In genomic region chr2:100453853-100454252, GRCh38 we compare ENCODE assay signal across 24 cellular contexts. TPM values are rescaled to one million over a fixed set of nuclear protein-coding genes. Genes with fewer than 3 reads are reported as not detected.
"Had no signal": no experiment of that assay in that cellular context is flagged by ENCODE, and none has a peak within 500 bp of the region (broad histone marks: within the 10 kb centered on the region; RNA-seq: fewer than 3 reads in every experiment).

No MANE protein-coding gene starts in this region.

- H3K4me3 ChIP-seq: heart left ventricle, lower lobe of right lung, prostate gland, skin epidermis, uterus had no signal

- H3K4me1 ChIP-seq: heart left ventricle, lower lobe of right lung, prostate gland, tibial nerve, uterus had no signal

- H3K27me3 ChIP-seq: heart left ventricle, tibial nerve, uterus had no signal

- H3K36me3 Mint-ChIP-seq: activated naive CD4-positive, alpha-beta T cell treated with anti-CD3 and anti-CD28 coated beads, Interleukin-2, amount 10 ng/mL, durations not matched to agents 7 days and 5 days had no signal

- DNase-seq: activated CD4-positive, alpha-beta memory T cell treated with anti-CD3 and anti-CD28 coated beads for 36 hours; activated CD8-positive, alpha-beta memory T cell treated with anti-CD3 and anti-CD28 coated beads, Interleukin-2, amount 10 ng/mL, durations not matched to agents 7 days and 5 days; activated naive CD4-positive, alpha-beta T cell treated with anti-CD3 and anti-CD28 coated beads, Interleukin-2, amount 10 ng/mL, durations not matched to agents 7 days and 5 days; activated T-cell treated with anti-CD3 and anti-CD28 coated beads, Interleukin-2, amount 50 U/mL, for 1 hour; effector memory CD4-positive, alpha-beta T cell; heart left ventricle; lower lobe of right lung; right cardiac atrium; stimulated activated CD4-positive, alpha-beta T cell treated with anti-CD3 and anti-CD28 coated beads, Interleukin-4, amount 100 ng/mL, for 24 hours; stimulated activated naive CD4-positive, alpha-beta T cell treated with Interleukin-2 at 50 U/mL for 16 hours; substantia nigra; uterus; WERI-Rb-1 had no signal

- H3K4me1 Mint-ChIP-seq: activated CD8-positive, alpha-beta memory T cell treated with anti-CD3 and anti-CD28 coated beads, Interleukin-2, amount 10 ng/mL, durations not matched to agents 7 days and 5 days; activated naive CD4-positive, alpha-beta T cell treated with anti-CD3 and anti-CD28 coated beads, Interleukin-2, amount 10 ng/mL, durations not matched to agents 7 days and 5 days; neural crest cell had no signal

- ATAC-seq: activated CD8-positive, alpha-beta memory T cell treated with anti-CD3 and anti-CD28 coated beads, Interleukin-2, amount 10 ng/mL, durations not matched to agents 7 days and 5 days; heart left ventricle; lower lobe of right lung; right cardiac atrium had no signal

- H3K27ac ChIP-seq: epithelial cell of prostate, heart left ventricle, lower lobe of right lung, prostate gland, skin epidermis, tibial nerve, WERI-Rb-1 had no signal

- H3K4me3 Mint-ChIP-seq: activated CD4-positive, alpha-beta memory T cell treated with anti-CD3 and anti-CD28 coated beads for 36 hours; activated CD8-positive, alpha-beta memory T cell treated with anti-CD3 and anti-CD28 coated beads, Interleukin-2, amount 10 ng/mL, durations not matched to agents 7 days and 5 days; activated naive CD4-positive, alpha-beta T cell treated with anti-CD3 and anti-CD28 coated beads, Interleukin-2, amount 10 ng/mL, durations not matched to agents 7 days and 5 days; dendritic cell treated with granulocyte-macrophage colony-stimulating factor and Interleukin-4, amounts not matched to agents 40 ng/mL and 50 ng/mL, for 4 days; neural crest cell had no signal

- H3K36me3 ChIP-seq: heart left ventricle, lower lobe of right lung, prostate gland, tibial nerve, uterus, WERI-Rb-1 had no signal

- H3K27me3 Mint-ChIP-seq: dendritic cell treated with granulocyte-macrophage colony-stimulating factor and Interleukin-4, amounts not matched to agents 40 ng/mL and 50 ng/mL, for 4 days had no signal

- H3K27ac Mint-ChIP-seq: activated CD4-positive, alpha-beta memory T cell treated with anti-CD3 and anti-CD28 coated beads for 36 hours; activated CD8-positive, alpha-beta memory T cell treated with anti-CD3 and anti-CD28 coated beads, Interleukin-2, amount 10 ng/mL, durations not matched to agents 7 days and 5 days; activated naive CD4-positive, alpha-beta T cell treated with anti-CD3 and anti-CD28 coated beads, Interleukin-2, amount 10 ng/mL, durations not matched to agents 7 days and 5 days; dendritic cell treated with granulocyte-macrophage colony-stimulating factor and Interleukin-4, amounts not matched to agents 40 ng/mL and 50 ng/mL, for 4 days had no signal

- H3K9me3 ChIP-seq: prostate gland, uterus had no signal

- FAIRE-seq: astrocyte, bronchial epithelial cell, frontal cortex had no signal

RNA-seq across cellular contexts. Expression of gene NMS, which starts 16.4 kb away (rescaled TPM):
- total RNA-seq: activated CD4-positive, alpha-beta memory T cell treated with anti-CD3 and anti-CD28 coated beads for 36 hours; activated CD8-positive, alpha-beta memory T cell treated with anti-CD3 and anti-CD28 coated beads, Interleukin-2, amount 10 ng/mL, durations not matched to agents 7 days and 5 days; astrocyte; bronchial epithelial cell; cerebellum; frontal cortex; heart left ventricle; lower lobe of right lung; neural crest cell; osteoblast; prostate gland; right cardiac atrium; tibial nerve; uterus had no signal
- polyA plus RNA-seq: heart left ventricle, right cardiac atrium had no signal
